ENCODE assay signal across 2 cellular contexts in genomic region chr4:185036842-185037241, GRCh38.
TF ChIP-seq lines count a peak whose summit lies in the region.

No MANE protein-coding gene starts in this region.

TF ChIP-seq in SK-N-SH, 30 proteins besides CTCF, POLR2A, EP300 and RAD21 (continued from another document):
- TF ChIP-seq ZBTB33 (IDR thresholded peaks at IDR 0.05; ENCODE audit: borderline replicate concordance, low read depth), result no peak
- TF ChIP-seq GATA2 (CRISPR knock-in tag; IDR thresholded peaks at IDR 0.05), result no peak
- no peak for TF ChIP-seq TAF1 (IDR thresholded peaks at IDR 0.05; ENCODE audit: borderline replicate concordance, low read depth, low read length)
- no peak for TF ChIP-seq MXI1 (IDR thresholded peaks at IDR 0.05; ENCODE audit: low read depth, low read length)
- no peak for TF ChIP-seq MEF2A (IDR thresholded peaks at IDR 0.05; ENCODE audit: borderline replicate concordance, low read depth)
- no peak for TF ChIP-seq TEAD4 (IDR thresholded peaks at IDR 0.05; ENCODE audit: borderline replicate concordance, insufficient read depth)
- TF ChIP-seq POLR2AphosphoS5 (IDR thresholded peaks at IDR 0.05; ENCODE audit: low read depth, low read length), result no peak
TF ChIP-seq in SK-N-SH: peak in this region for 0.

TF ChIP-seq in SK-N-SH treated with all-trans-retinoic acid at 6 μM for 48 hours, 23 proteins besides CTCF, POLR2A, EP300 and RAD21 (continued from another document):
- TF ChIP-seq, protein P1, sequence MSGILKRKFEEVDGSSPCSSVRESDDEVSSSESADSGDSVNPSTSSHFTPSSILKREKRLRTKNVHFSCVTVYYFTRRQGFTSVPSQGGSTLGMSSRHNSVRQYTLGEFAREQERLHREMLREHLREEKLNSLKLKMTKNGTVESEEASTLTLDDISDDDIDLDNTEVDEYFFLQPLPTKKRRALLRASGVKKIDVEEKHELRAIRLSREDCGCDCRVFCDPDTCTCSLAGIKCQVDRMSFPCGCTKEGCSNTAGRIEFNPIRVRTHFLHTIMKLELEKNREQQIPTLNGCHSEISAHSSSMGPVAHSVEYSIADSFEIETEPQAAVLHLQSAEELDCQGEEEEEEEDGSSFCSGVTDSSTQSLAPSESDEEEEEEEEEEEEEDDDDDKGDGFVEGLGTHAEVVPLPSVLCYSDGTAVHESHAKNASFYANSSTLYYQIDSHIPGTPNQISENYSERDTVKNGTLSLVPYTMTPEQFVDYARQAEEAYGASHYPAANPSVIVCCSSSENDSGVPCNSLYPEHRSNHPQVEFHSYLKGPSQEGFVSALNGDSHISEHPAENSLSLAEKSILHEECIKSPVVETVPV (CRISPR knock-in tag; IDR thresholded peaks at IDR 0.05), result no peak
